In genomic region chr14:101961011-101961721, GRCh38 we compare ENCODE assay signal across 8 cellular contexts. TPM values are rescaled to one million over a fixed set of nuclear protein-coding genes. Genes with fewer than 3 reads are reported as not detected.
DNase-seq lines count a peak whose midpoint lies in the region; ATAC-seq, FAIRE-seq and TF ChIP-seq lines count a peak whose summit lies in the region.

No MANE protein-coding gene starts in this region.

- H4K20me1 ChIP-seq in SK-N-SH (ENCODE audit: insufficient read depth), result peaks cover 5% of the 10 kb centered on the region; the same call in 1 of the 2 replicates

- DNase-seq in NCI-H1105 (lab: John Stamatoyannopoulos, UW) (peak; percentile 79), SK-N-SH (peak; percentile 82), germinal center (ENCODE audit: low spot score) (peak; percentile 77), ovary (peak; percentile 60 to 79 (median 74)), transverse colon (peak; percentile 83)
- DNase-seq in activated naive CD4-positive, alpha-beta T cell treated with anti-CD3 and anti-CD28 coated beads for 36 hours, result peak; percentile 88

- CTCF ChIA-PET in SK-N-SH (lab: Yijun Ruan, JAX), result interaction anchor here (0.6 to 4.6 kb wide), 35 partner anchors 9 to 1511 kb away, joined by 3 to 33 read pairs (median 3); partner anchors contain the start of gene ZNF839
- CTCF ChIA-PET in activated naive CD4-positive, alpha-beta T cell treated with anti-CD3 and anti-CD28 coated beads for 36 hours (lab: Charles Lee), result interaction anchor here (0.5 to 2.8 kb wide), 19 partner anchors 10 to 688 kb away, joined by 3 to 17 read pairs (median 3); partner anchors contain the start of gene ZNF839

- no peak for ATAC-seq in GM18511 (IDR thresholded peaks at IDR 0.05; ENCODE audit: unreplicated experiment)

- no peak overlapping the region for H2AFZ ChIP-seq in SK-N-SH (ENCODE audit: low read depth)

- H3K4me2 ChIP-seq in SK-N-SH, result no peak overlapping the region

- TF ChIP-seq CTCF in SK-N-SH (IDR thresholded peaks at IDR 0.05) (peak; percentile 85), ovary (IDR thresholded peaks at IDR 0.05) (peak; percentile 67 to 82 (median 78)), transverse colon (IDR thresholded peaks at IDR 0.05) (peak; percentile 84 to 90 (median 89))

- peaks cover 19% of the 10 kb centered on the region for H3K4me1 Mint-ChIP-seq in activated naive CD4-positive, alpha-beta T cell treated with anti-CD3 and anti-CD28 coated beads for 36 hours (ENCODE audit: low read depth)

- intact Hi-C loops in activated naive CD4-positive, alpha-beta T cell treated with anti-CD3 and anti-CD28 coated beads for 36 hours (cut with micrococcal nuclease), result loop anchor here (1.0 to 10.0 kb wide), 9 partner anchors 59 to 634 kb away; partner anchors contain the start of genes PPP2R5C and RCOR1
- intact Hi-C loops in ovary (cut with DNase I) (loop anchor here (5.0 to 10.0 kb wide), 6 partner anchors 124 to 256 kb away; partner anchors contain the start of genes HSP90AA1 (in 1 of the 4) and PPP2R5C (in 1 of the 4)), transverse colon (cut with DNase I; ENCODE audit: low total_unique reads) (loop anchor here (5.0 kb wide), 1 partner anchor 189 kb away; no protein-coding TSS in a partner anchor)

- H3K27me3 ChIP-seq in SK-N-SH (ENCODE audit: insufficient read depth) (no peaks in the 10 kb centered on the region), ovary (no peaks in the 10 kb centered on the region), transverse colon (no peaks in the 10 kb centered on the region)

- POLR2A ChIA-PET in SK-N-SH (lab: Yijun Ruan, JAX), result no interaction called here

- TF ChIP-seq EP300 in SK-N-SH (IDR thresholded peaks at IDR 0.05; ENCODE audit: borderline replicate concordance in 1 of 2, low read depth in 1 of 2, low read length in 1 of 2), result no peak
- TF ChIP-seq EP300 in ovary (IDR thresholded peaks at IDR 0.05), result no peak
- TF ChIP-seq EP300 in transverse colon (IDR thresholded peaks at IDR 0.05; ENCODE audit: low read depth), result no peak

- peaks cover 18% of the 10 kb centered on the region for H3K79me2 ChIP-seq in SK-N-SH (ENCODE audit: insufficient read depth)

- in situ Hi-C loops in transverse colon (cut with MboI; ENCODE audit: low pct_ligation_motif_present in 1 of 4, low pct_unique_long_range_greater_than_20kb in 1 of 4, low sequenced_read_pairs in 3 of 4), result loop anchor here in 2 of 4 donors (10.0 to 25.0 kb wide), 2 partner anchors 134 to 351 kb away; partner anchors contain the start of genes MOK (in 1 of the 2) and ZNF839 (in 1 of the 2)

- H3K9me3 ChIP-seq in SK-N-SH, result no peaks in the 10 kb centered on the region
- H3K9me3 ChIP-seq in ovary, result no peaks in the 10 kb centered on the region
- H3K9me3 ChIP-seq in transverse colon, result no peaks in the 10 kb centered on the region

- H3K36me3 ChIP-seq in SK-N-SH (replicated peaks in 1 of 2; ENCODE audit: control insufficient read depth in 1 of 2, insufficient read depth in 2 of 2, low read length in 1 of 2) (no peaks in the 10 kb centered on the region), ovary (no peaks in the 10 kb centered on the region), transverse colon (no peaks in the 10 kb centered on the region)

- H3K27ac Mint-ChIP-seq in activated naive CD4-positive, alpha-beta T cell treated with anti-CD3 and anti-CD28 coated beads for 36 hours, result no peak overlapping the region

- H3K9me2 ChIP-seq in SK-N-SH, result no peaks in the 10 kb centered on the region

- no peaks in the 10 kb centered on the region for H3K27me3 Mint-ChIP-seq in activated naive CD4-positive, alpha-beta T cell treated with anti-CD3 and anti-CD28 coated beads for 36 hours (ENCODE audit: low read depth)

- H3K4me3 ChIP-seq in SK-N-SH (ENCODE audit: low read depth in 2 of 2, low read length in 1 of 2) (no peak overlapping the region), ovary (no peak overlapping the region), transverse colon (no peak overlapping the region)

- H3K4me1 ChIP-seq in SK-N-SH (ENCODE audit: control insufficient read depth in 1 of 2, insufficient read depth in 2 of 2, low read depth in 1 of 2, low read length in 1 of 2) (peaks cover 22 to 31% of the 10 kb centered on the region in 2 experiments; a peak in 3 of 4 replicates), ovary (ENCODE audit: insufficient read depth) (peaks cover 4% of the 10 kb centered on the region), transverse colon (peaks cover 7 to 28% (median 16%) of the 10 kb centered on the region in 4 donors)

- 40% methylated on average over 16 of the region's 19 CpGs for WGBS in SK-N-SH (ENCODE audit: low lambda C conversion rate)
- WGBS in ovary, 3 donors, result 28 to 39% (median 30%) methylated on average over 19 of the region's 19 CpGs
- 34 to 86% methylated on average over 4 to 19 of the region's 19 CpGs for WGBS in transverse colon (ENCODE audit: low coverage in 1 of 2), 2 donors

- no peaks in the 10 kb centered on the region for H3K36me3 Mint-ChIP-seq in activated naive CD4-positive, alpha-beta T cell treated with anti-CD3 and anti-CD28 coated beads for 36 hours (ENCODE audit: low read depth)

- H3K9me3 Mint-ChIP-seq in activated naive CD4-positive, alpha-beta T cell treated with anti-CD3 and anti-CD28 coated beads for 36 hours, result no peaks in the 10 kb centered on the region

- H3K9ac ChIP-seq in SK-N-SH, result no peak overlapping the region

- peak; percentile 41 for FAIRE-seq in G401.6 (lab: Jason Lieb, UNC)

- TF ChIP-seq POLR2A in ovary (IDR thresholded peaks at IDR 0.05) (no peak), transverse colon (IDR thresholded peaks at IDR 0.05) (no peak)

- H3K27ac ChIP-seq in SK-N-SH (ENCODE audit: low read depth in 2 of 2, low read length in 1 of 2), result no peak overlapping the region
- H3K27ac ChIP-seq in ovary, result no peak overlapping the region
- H3K27ac ChIP-seq in transverse colon, result no peak overlapping the region

- TF ChIP-seq RAD21 in SK-N-SH (IDR thresholded peaks at IDR 0.05; ENCODE audit: low read length), result peak; percentile 90

- H3K4me3 Mint-ChIP-seq in activated naive CD4-positive, alpha-beta T cell treated with anti-CD3 and anti-CD28 coated beads for 36 hours, result no peak overlapping the region

- H3F3A ChIP-seq in SK-N-SH (replicated peaks; ENCODE audit: insufficient read depth), result peaks cover 10% of the 10 kb centered on the region

TF ChIP-seq in SK-N-SH, 30 proteins besides CTCF, POLR2A, EP300 and RAD21:
- peak; percentile 65; the same call in 1 of the 2 replicates for TF ChIP-seq RCOR1 (IDR thresholded peaks at IDR 0.05; ENCODE audit: low read length)
- TF ChIP-seq PBX3 (IDR thresholded peaks at IDR 0.05), result no peak
- peak; percentile 78 for TF ChIP-seq MXI1 (IDR thresholded peaks at IDR 0.05; ENCODE audit: low read depth, low read length)
- no peak for TF ChIP-seq NFIC (IDR thresholded peaks at IDR 0.05; ENCODE audit: borderline replicate concordance)
- peak; percentile 41 for TF ChIP-seq CHD2 (IDR thresholded peaks at IDR 0.05; ENCODE audit: low read length, partially characterized antibody)
- TF ChIP-seq NRF1 (IDR thresholded peaks at IDR 0.05; ENCODE audit: low read depth, low read length), result no peak
- peak; percentile 76 for TF ChIP-seq SMC3 (IDR thresholded peaks at IDR 0.05; ENCODE audit: low read depth, low read length)
- peak; percentile 88 for TF ChIP-seq MAX (IDR thresholded peaks at IDR 0.05; ENCODE audit: low read depth)

RNA-seq across cellular contexts. Expression of gene DYNC1H1, which starts 3.2 kb away (rescaled TPM):
- polyA plus RNA-seq in SK-N-SH (2012; rRNA removed), result 110 and 140 TPM in 2 replicates
- polyA plus RNA-seq in SK-N-SH (2012; cell fraction: cytosol; rRNA removed), result 78.2 and 105 TPM in 2 replicates
- 354 and 413 TPM in 2 replicates for polyA plus RNA-seq in SK-N-SH (2012; cell fraction: nucleus; rRNA removed)
- total RNA-seq in activated naive CD4-positive, alpha-beta T cell treated with anti-CD3 and anti-CD28 coated beads for 36 hours, result 100 to 1,000 TPM; 207 to 208 TPM
- total RNA-seq in ovary, result 100 to 1,000 TPM; 221 to 373 (median 292) TPM
- polyA plus RNA-seq in ovary, result 100 to 1,000 TPM; 130 to 233 TPM
- total RNA-seq in transverse colon, result 100 to 1,000 TPM; 471 to 647 (median 482) TPM
